In genomic region chr13:30957258-30957943, GRCh38 we compare ENCODE assay signal across 36 cellular contexts. TPM values are rescaled to one million over a fixed set of nuclear protein-coding genes. Genes with fewer than 3 reads are reported as not detected.
"Had no signal": no experiment of that assay in that cellular context is flagged by ENCODE, and none has a peak within 500 bp of the region (broad histone marks: within the 10 kb centered on the region; RNA-seq: fewer than 3 reads in every experiment).

No MANE protein-coding gene starts in this region.

- DNase-seq: activated CD4-positive, alpha-beta memory T cell treated with anti-CD3 and anti-CD28 coated beads, Interleukin-2, amount 10 ng/mL, durations not matched to agents 7 days and 5 days; activated CD4-positive, alpha-beta T cell treated with anti-CD3 and anti-CD28 coated beads for 1 hour; activated CD4-positive, alpha-beta T cell treated with anti-CD3 and anti-CD28 coated beads for 48 hours; activated CD4-positive, CD25-positive, alpha-beta regulatory T cell; activated CD8-positive, alpha-beta memory T cell treated with anti-CD3 and anti-CD28 coated beads for 24 hours; activated CD8-positive, alpha-beta memory T cell treated with anti-CD3 and anti-CD28 coated beads, Interleukin-2, amount 10 ng/mL, durations not matched to agents 7 days and 5 days; activated CD8-positive, alpha-beta memory T cell treated with anti-CD3 and anti-CD28 coated beads, Interleukin-2, amount 50 U/mL, for 48 hours; activated effector memory CD4-positive, alpha-beta T cell treated with anti-CD3 and anti-CD28 coated beads, Interleukin-2, amount 50 U/mL, for 16 hours; activated naive CD4-positive, alpha-beta T cell; activated naive CD4-positive, alpha-beta T cell treated with anti-CD3 and anti-CD28 coated beads, Interleukin-2, amount 50 U/mL, for 16 hours; activated naive CD8-positive, alpha-beta T cell treated with anti-CD3 and anti-CD28 coated beads for 36 hours; activated T-cell treated with anti-CD3 and anti-CD28 coated beads, Interleukin-2, amount 50 U/mL, for 72 hours; amniotic stem cell; aorta; brain microvascular endothelial cell; Karpas-422; KBM-7; NCI-H1105; NCI-H1417 treated with DMSO at 0.1 percent for 48 hours; NCI-H187 treated with DMSO at 0.1 percent for 48 hours; NCI-H2081; NCI-H2171 treated with DMSO at 0.1 percent for 48 hours; NCI-H2227 treated with DMSO at 0.1 percent for 48 hours; NCI-H510A treated with DMSO at 0.1 percent for 48 hours; NCI-H526 treated with DMSO at 0.1 percent for 48 hours; NCI-H774; PC-3; Peyer's patch; RPMI8226; SW 1271; T-helper 1 cell; T-helper 2 cell; T-helper 9 cell; WERI-Rb-1 had no signal

- H3K4me3 ChIP-seq: Peyer's patch had no signal

- H3K4me1 ChIP-seq: Peyer's patch had no signal

- H3K36me3 ChIP-seq: brain microvascular endothelial cell, Peyer's patch, WERI-Rb-1 had no signal

- H3K27me3 ChIP-seq: brain microvascular endothelial cell, Peyer's patch had no signal

- H3K27ac ChIP-seq: brain microvascular endothelial cell, Peyer's patch, WERI-Rb-1 had no signal

- ATAC-seq: activated CD8-positive, alpha-beta memory T cell treated with anti-CD3 and anti-CD28 coated beads, Interleukin-2, amount 10 ng/mL, durations not matched to agents 7 days and 5 days; activated T-cell treated with anti-CD3 and anti-CD28 coated beads, Interleukin-2, amount 50 U/mL, for 72 hours; activated T-helper 17 cell treated with anti-CD3 and anti-CD28 coated beads, Interleukin-2, amount 50 U/mL, for 72 hours; PC-3 had no signal

- H3K9me3 ChIP-seq: Peyer's patch had no signal

RNA-seq across cellular contexts. Expression of gene TEX26, which starts 24.9 kb away (rescaled TPM):
- total RNA-seq: activated CD4-positive, alpha-beta memory T cell treated with anti-CD3 and anti-CD28 coated beads, Interleukin-2, amount 10 ng/mL, durations not matched to agents 7 days and 5 days; activated CD8-positive, alpha-beta memory T cell treated with anti-CD3 and anti-CD28 coated beads, Interleukin-2, amount 10 ng/mL, durations not matched to agents 7 days and 5 days; activated naive CD8-positive, alpha-beta T cell treated with anti-CD3 and anti-CD28 coated beads for 36 hours; activated T-cell treated with anti-CD3 and anti-CD28 coated beads, Interleukin-2, amount 50 U/mL, for 72 hours; activated T-helper 17 cell treated with anti-CD3 and anti-CD28 coated beads, Interleukin-2, amount 50 U/mL, for 72 hours; MCF 10A; PC-3; Peyer's patch had no signal
- polyA plus RNA-seq: aorta had no signal

RNA-seq across cellular contexts. Expression of gene MEDAG, which starts 51.3 kb away (rescaled TPM):
- total RNA-seq: activated naive CD8-positive, alpha-beta T cell treated with anti-CD3 and anti-CD28 coated beads for 36 hours; MCF 10A; PC-3 had no signal
